ENCODE assay signal across 8 cellular contexts in the genomic region with DNA sequence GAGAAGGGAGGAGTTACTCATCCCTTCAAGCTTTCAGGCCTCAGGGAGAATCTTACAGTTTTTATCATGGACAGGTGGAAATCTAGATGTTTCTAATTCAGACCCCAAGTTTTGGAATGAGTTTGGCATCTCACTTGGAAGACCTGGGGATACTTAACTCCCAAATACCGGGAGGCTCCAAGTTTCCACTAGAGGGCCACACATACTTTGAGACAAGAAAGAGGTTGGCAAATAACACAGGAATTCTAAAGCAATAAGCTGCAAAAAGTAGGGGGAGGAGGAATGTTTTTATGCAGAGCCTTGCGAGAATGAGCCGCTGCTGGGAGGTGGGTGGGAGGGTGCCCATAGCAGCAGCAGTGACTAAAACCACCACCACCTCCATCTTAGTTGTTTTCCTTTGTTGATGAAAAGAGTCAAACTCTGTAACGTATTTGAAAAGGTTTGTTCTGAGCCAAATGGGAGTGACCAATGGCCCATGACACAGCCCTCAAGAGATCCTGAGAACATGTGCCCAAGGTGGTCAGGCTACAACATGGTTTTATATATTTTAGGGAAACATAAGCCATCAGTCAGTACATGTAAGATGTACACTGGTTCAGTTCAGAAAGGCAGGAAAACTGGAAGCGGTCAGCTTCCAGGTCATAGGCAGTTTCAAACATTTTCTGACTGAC. TPM values are rescaled to one million over a fixed set of nuclear protein-coding genes. Genes with fewer than 3 reads are reported as not detected.
A peak's percentile ranks its signal among the peaks of the same experiment; 100 is the strongest.
DNase-seq lines count a peak whose midpoint lies in the region; ATAC-seq and TF ChIP-seq lines count a peak whose summit lies in the region.

No MANE protein-coding gene starts in this region.

- TF ChIP-seq POLR2A in gastroesophageal sphincter (IDR thresholded peaks at IDR 0.05) (no peak), uterus (IDR thresholded peaks at IDR 0.05) (no peak)

- ATAC-seq in gastroesophageal sphincter (no peak), sciatic nerve (peak; percentile 66)

- intact Hi-C loops in sciatic nerve (cut with DNase I) = no loop called here
- intact Hi-C loops in uterus (cut with DNase I; ENCODE audit: low total_unique reads) = no loop called here

- no peak overlapping the region for H3K27ac ChIP-seq in gastroesophageal sphincter
- no peak overlapping the region for H3K27ac ChIP-seq in uterus

- H3K4me3 ChIP-seq in gastroesophageal sphincter (no peak overlapping the region), uterus (no peak overlapping the region)

- TF ChIP-seq CTCF in GM12873 (IDR thresholded peaks at IDR 0.05; ENCODE audit: insufficient read depth, low read depth, low read length, missing control alignments) (peak; percentile 21), gastroesophageal sphincter (IDR thresholded peaks at IDR 0.05) (peak in 3 of 4 experiments; percentile 15 to 37 (median 29)), uterus (IDR thresholded peaks at IDR 0.05) (peak in 1 of 4 experiments; percentile 20)

- H3K27me3 ChIP-seq in gastroesophageal sphincter = no peaks in the 10 kb centered on the region
- no peaks in the 10 kb centered on the region for H3K27me3 ChIP-seq in uterus

- no peak for TF ChIP-seq EP300 in gastroesophageal sphincter (IDR thresholded peaks at IDR 0.05)

- peak; percentile 36 for DNase-seq in RPMI7951 (ENCODE audit: low read depth)
- DNase-seq in sciatic nerve (ENCODE audit: low spot score) = no peak
- DNase-seq in SK-N-DZ (ENCODE audit: low spot score) = no peak
- no peak for DNase-seq in uterus
- no peak for DNase-seq in T-helper 9 cell
- DNase-seq in activated CD4-positive, alpha-beta T cell treated with anti-CD3 and anti-CD28 coated beads for 4 hours = no peak

- H3K4me1 ChIP-seq in gastroesophageal sphincter (no peaks in the 10 kb centered on the region), uterus (no peaks in the 10 kb centered on the region)

- H3K36me3 ChIP-seq in gastroesophageal sphincter (no peaks in the 10 kb centered on the region), uterus (no peaks in the 10 kb centered on the region)

- 40 to 41% methylated on average over 5 of the region's 5 CpGs for WGBS in gastroesophageal sphincter (ENCODE audit: low coverage in 1 of 2), 2 donors

- no peaks in the 10 kb centered on the region for H3K9me3 ChIP-seq in gastroesophageal sphincter
- no peaks in the 10 kb centered on the region for H3K9me3 ChIP-seq in uterus

RNA-seq across cellular contexts. Expression of a gene that starts 34.2 kb away (rescaled TPM):
- 1.1 and 2.2 TPM in 2 replicates for total RNA-seq in RPMI7951 (2014; rRNA removed; shearing (Covaris generic))
- 100 to 1,000 TPM in 3 of 4 donors, 10 to 100 TPM in 1; 87.2 to 780 (median 336) TPM for total RNA-seq in gastroesophageal sphincter
- 357 TPM for total RNA-seq in sciatic nerve
- not detected in 2 replicates for polyA plus RNA-seq in SK-N-DZ (2014; cell fraction: cytosol; rRNA removed)
- polyA plus RNA-seq in SK-N-DZ (2014; cell fraction: nucleus; rRNA removed) = not detected in 2 replicates
- total RNA-seq in uterus = 100 to 1,000 TPM; 107 to 299 (median 167) TPM

RNA-seq across cellular contexts. Expression of a gene that starts 54.4 kb away (rescaled TPM):
- total RNA-seq in RPMI7951 (2014; rRNA removed; shearing (Covaris generic)) = not detected in 2 replicates
- total RNA-seq in gastroesophageal sphincter (not detected), sciatic nerve (0.71 TPM), uterus (not detected)
- polyA plus RNA-seq in SK-N-DZ (2014; cell fraction: cytosol; rRNA removed) = not detected in 2 replicates
- not detected in 2 replicates for polyA plus RNA-seq in SK-N-DZ (2014; cell fraction: nucleus; rRNA removed)

RNA-seq across cellular contexts. Expression of a gene that starts 55.7 kb away (rescaled TPM):
- not detected in 2 replicates for total RNA-seq in RPMI7951 (2014; rRNA removed; shearing (Covaris generic))
- total RNA-seq in gastroesophageal sphincter (10 to 100 TPM in 1 of 4 donors, 1 to 10 TPM in 3; 4.0 to 22.5 (median 6.5) TPM), sciatic nerve (15.0 TPM), uterus (1 to 10 TPM in 3 of 4 donors, under 1 TPM in 1; 0.77 to 4.2 (median 3.7) TPM)
- polyA plus RNA-seq in SK-N-DZ (2014; cell fraction: cytosol; rRNA removed) = not detected in 2 replicates
- polyA plus RNA-seq in SK-N-DZ (2014; cell fraction: nucleus; rRNA removed) = not detected in 2 replicates

Comparison
In these comparisons a context has a peak if more than half of its experiments do, and no peak if none do; other contexts are left out.
1. RNA of a gene that starts 34.2 kb away (total RNA-seq): 87.2 to 780 TPM in gastroesophageal sphincter, 357 TPM in sciatic nerve (single experiment) and 107 to 299 TPM in uterus; 1.1 to 2.2 TPM in RPMI7951; every median in the first group is over 10 times any median in the second.